1 cellular context compared by ENCODE assay signal in the genomic region with DNA sequence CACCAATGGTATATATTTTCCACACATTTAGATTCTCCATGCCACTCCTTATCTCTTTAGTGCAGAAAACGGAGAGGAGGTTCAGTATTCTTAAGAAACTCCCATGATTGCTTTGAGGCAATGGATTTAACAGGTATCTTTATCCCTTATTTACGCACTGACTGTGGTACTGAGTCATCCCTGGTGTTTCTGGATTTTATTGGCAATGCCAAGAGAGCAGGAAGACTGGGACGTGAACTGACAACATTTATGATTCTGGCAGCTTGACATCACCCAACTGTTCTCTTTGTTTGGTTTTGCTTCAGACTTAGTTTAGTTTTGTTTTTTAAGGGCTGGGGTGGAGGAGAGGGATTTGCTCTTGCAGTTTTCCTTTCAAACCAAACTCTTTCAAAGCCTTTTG.
TF ChIP-seq lines count a peak whose summit lies in the region.

No MANE protein-coding gene starts in this region.

TF ChIP-seq in HEK293, 187 proteins besides CTCF, POLR2A, EP300 and RAD21 (continued from another document):
- TF ChIP-seq ZNF654 (tag by site-specific recombination; IDR thresholded peaks at IDR 0.05; ENCODE audit: low read depth) (no peak), FEZF1 (tag by site-specific recombination; IDR thresholded peaks at IDR 0.05) (peak; percentile 91), ZNF548 (tag by site-specific recombination; IDR thresholded peaks at IDR 0.05) (no peak), ZNF776 (tag by site-specific recombination; IDR thresholded peaks at IDR 0.05; ENCODE audit: borderline replicate concordance) (no peak), ZNF501 (tag by site-specific recombination; IDR thresholded peaks at IDR 0.05) (no peak), ZNF701 (tag by site-specific recombination; IDR thresholded peaks at IDR 0.05) (no peak), ZNF366 (tag by site-specific recombination; conservative IDR thresholded peaks at IDR 0.05) (0 out of 2 replicates have a peak, but pooled peaks have one; percentile 30), PRDM4 (tag by site-specific recombination; IDR thresholded peaks at IDR 0.05) (0 out of 2 replicates have a peak, but pooled peaks have one; percentile 29), KLF8 (tag by site-specific recombination; IDR thresholded peaks at IDR 0.05) (no peak), ZNF660 (tag by site-specific recombination; IDR thresholded peaks at IDR 0.05) (0 out of 2 replicates have a peak, but pooled peaks have one; percentile 28), ZNF16 (tag by site-specific recombination; IDR thresholded peaks at IDR 0.05; ENCODE audit: low read depth) (no peak), PRDM1 (tag by site-specific recombination; IDR thresholded peaks at IDR 0.05) (no peak), ZNF23 (tag by site-specific recombination; IDR thresholded peaks at IDR 0.05; ENCODE audit: borderline replicate concordance) (no peak), ZNF629 (tag by site-specific recombination; IDR thresholded peaks at IDR 0.05) (peak; percentile 72), ZNF202 (tag by site-specific recombination; IDR thresholded peaks at IDR 0.05; ENCODE audit: borderline replicate concordance) (no peak), SCRT1 (tag by site-specific recombination; IDR thresholded peaks at IDR 0.05; ENCODE audit: borderline replicate concordance) (no peak), ZBTB1 (tag by site-specific recombination; IDR thresholded peaks at IDR 0.05) (no peak), ZNF843 (tag by site-specific recombination; IDR thresholded peaks at IDR 0.05) (peak; percentile 59; the same call in 1 of the 2 replicates), ZNF514 (tag by site-specific recombination; IDR thresholded peaks at IDR 0.05) (no peak), ZBTB48 (tag by site-specific recombination; IDR thresholded peaks at IDR 0.05) (no peak), ZNF596 (tag by site-specific recombination; IDR thresholded peaks at IDR 0.05) (no peak), ZNF549 (tag by site-specific recombination; IDR thresholded peaks at IDR 0.05) (no peak), MYNN (tag by site-specific recombination; IDR thresholded peaks at IDR 0.05; ENCODE audit: borderline replicate concordance) (no peak), ZEB2 (tag by site-specific recombination; IDR thresholded peaks at IDR 0.05) (peak; percentile 43; the same call in 1 of the 2 replicates)
- TF ChIP-seq, protein P1, sequence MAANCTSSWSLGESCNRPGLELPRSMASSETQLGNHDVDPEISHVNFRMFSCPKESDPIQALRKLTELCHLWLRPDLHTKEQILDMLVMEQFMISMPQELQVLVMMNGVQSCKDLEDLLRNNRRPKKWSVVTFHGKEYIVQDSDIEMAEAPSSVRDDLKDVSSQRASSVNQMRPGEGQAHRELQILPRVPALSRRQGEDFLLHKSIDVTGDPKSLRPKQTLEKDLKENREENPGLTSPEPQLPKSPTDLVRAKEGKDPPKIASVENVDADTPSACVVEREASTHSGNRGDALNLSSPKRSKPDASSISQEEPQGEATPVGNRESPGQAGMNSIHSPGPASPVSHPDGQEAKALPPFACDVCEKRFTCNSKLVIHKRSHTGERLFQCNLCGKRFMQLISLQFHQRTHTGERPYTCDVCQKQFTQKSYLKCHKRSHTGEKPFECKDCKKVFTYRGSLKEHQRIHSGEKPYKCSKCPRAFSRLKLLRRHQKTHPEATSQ (tag by site-specific recombination; IDR thresholded peaks at IDR 0.05), result no peak
- TF ChIP-seq, protein P2, sequence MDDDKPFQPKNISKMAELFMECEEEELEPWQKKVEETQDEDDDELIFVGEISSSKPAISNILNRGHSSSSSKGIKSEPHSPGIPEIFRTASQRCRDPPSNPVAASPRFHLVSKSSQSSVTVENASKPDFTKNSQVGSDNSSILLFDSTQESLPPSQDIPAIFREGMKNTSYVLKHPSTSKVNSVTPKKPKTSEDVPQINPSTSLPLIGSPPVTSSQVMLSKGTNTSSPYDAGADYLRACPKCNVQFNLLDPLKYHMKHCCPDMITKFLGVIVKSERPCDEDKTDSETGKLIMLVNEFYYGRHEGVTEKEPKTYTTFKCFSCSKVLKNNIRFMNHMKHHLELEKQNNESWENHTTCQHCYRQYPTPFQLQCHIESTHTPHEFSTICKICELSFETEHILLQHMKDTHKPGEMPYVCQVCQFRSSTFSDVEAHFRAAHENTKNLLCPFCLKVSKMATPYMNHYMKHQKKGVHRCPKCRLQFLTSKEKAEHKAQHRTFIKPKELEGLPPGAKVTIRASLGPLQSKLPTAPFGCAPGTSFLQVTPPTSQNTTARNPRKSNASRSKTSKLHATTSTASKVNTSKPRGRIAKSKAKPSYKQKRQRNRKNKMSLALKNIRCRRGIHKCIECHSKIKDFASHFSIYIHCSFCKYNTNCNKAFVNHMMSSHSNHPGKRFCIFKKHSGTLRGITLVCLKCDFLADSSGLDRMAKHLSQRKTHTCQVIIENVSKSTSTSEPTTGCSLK (tag by site-specific recombination; IDR thresholded peaks at IDR 0.05), result no peak
- TF ChIP-seq, protein P3, sequence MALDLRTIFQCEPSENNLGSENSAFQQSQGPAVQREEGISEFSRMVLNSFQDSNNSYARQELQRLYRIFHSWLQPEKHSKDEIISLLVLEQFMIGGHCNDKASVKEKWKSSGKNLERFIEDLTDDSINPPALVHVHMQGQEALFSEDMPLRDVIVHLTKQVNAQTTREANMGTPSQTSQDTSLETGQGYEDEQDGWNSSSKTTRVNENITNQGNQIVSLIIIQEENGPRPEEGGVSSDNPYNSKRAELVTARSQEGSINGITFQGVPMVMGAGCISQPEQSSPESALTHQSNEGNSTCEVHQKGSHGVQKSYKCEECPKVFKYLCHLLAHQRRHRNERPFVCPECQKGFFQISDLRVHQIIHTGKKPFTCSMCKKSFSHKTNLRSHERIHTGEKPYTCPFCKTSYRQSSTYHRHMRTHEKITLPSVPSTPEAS (tag by site-specific recombination; IDR thresholded peaks at IDR 0.05), result no peak
- TF ChIP-seq, protein P4, sequence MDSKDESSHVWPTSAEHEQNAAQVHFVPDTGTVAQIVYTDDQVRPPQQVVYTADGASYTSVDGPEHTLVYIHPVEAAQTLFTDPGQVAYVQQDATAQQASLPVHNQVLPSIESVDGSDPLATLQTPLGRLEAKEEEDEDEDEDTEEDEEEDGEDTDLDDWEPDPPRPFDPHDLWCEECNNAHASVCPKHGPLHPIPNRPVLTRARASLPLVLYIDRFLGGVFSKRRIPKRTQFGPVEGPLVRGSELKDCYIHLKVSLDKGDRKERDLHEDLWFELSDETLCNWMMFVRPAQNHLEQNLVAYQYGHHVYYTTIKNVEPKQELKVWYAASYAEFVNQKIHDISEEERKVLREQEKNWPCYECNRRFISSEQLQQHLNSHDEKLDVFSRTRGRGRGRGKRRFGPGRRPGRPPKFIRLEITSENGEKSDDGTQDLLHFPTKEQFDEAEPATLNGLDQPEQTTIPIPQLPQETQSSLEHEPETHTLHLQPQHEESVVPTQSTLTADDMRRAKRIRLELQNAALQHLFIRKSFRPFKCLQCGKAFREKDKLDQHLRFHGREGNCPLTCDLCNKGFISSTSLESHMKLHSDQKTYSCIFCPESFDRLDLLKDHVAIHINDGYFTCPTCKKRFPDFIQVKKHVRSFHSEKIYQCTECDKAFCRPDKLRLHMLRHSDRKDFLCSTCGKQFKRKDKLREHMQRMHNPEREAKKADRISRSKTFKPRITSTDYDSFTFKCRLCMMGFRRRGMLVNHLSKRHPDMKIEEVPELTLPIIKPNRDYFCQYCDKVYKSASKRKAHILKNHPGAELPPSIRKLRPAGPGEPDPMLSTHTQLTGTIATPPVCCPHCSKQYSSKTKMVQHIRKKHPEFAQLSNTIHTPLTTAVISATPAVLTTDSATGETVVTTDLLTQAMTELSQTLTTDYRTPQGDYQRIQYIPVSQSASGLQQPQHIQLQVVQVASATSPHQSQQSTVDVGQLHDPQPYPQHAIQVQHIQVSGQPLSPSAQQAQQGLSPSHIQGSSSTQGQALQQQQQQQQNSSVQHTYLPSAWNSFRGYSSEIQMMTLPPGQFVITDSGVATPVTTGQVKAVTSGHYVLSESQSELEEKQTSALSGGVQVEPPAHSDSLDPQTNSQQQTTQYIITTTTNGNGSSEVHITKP (tag by site-specific recombination; IDR thresholded peaks at IDR 0.05), result peak; percentile 80
- TF ChIP-seq, protein P5, sequence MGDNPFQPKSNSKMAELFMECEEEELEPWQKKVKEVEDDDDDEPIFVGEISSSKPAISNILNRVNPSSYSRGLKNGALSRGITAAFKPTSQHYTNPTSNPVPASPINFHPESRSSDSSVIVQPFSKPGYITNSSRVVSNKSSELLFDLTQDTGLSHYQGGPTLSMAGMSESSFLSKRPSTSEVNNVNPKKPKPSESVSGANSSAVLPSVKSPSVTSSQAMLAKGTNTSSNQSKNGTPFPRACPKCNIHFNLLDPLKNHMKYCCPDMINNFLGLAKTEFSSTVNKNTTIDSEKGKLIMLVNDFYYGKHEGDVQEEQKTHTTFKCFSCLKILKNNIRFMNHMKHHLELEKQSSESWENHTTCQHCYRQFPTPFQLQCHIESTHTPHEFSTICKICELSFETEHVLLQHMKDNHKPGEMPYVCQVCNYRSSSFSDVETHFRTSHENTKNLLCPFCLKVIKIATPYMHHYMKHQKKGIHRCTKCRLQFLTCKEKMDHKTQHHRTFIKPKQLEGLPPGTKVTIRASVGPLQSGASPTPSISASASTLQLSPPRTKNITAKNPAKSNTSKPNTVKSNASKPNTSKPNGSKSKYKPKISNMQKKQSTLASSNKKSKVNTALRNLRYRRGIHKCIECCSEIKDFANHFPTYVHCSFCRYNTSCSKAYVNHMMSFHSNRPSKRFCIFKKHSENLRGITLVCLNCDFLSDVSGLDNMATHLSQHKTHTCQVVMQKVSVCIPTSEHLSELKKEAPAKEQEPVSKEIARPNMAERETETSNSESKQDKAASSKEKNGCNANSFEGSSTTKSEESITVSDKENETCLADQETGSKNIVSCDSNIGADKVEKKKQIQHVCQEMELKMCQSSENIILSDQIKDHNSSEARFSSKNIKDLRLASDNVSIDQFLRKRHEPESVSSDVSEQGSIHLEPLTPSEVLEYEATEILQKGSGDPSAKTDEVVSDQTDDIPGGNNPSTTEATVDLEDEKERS (tag by site-specific recombination; IDR thresholded peaks at IDR 0.05), result no peak
- TF ChIP-seq, protein P6, sequence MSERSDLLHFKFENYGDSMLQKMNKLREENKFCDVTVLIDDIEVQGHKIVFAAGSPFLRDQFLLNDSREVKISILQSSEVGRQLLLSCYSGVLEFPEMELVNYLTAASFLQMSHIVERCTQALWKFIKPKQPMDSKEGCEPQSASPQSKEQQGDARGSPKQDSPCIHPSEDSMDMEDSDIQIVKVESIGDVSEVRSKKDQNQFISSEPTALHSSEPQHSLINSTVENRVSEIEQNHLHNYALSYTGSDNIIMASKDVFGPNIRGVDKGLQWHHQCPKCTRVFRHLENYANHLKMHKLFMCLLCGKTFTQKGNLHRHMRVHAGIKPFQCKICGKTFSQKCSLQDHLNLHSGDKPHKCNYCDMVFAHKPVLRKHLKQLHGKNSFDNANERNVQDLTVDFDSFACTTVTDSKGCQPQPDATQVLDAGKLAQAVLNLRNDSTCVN (tag by site-specific recombination; optimal IDR thresholded peaks at IDR 0.05), result no peak
TF ChIP-seq in HEK293: peak in this region for 14.
